8 cellular contexts compared by ENCODE assay signal in genomic region chr6:41488392-41489129, GRCh38. TPM values are rescaled to one million over a fixed set of nuclear protein-coding genes. Genes with fewer than 3 reads are reported as not detected.
DNase-seq lines count a peak whose midpoint lies in the region; ATAC-seq, FAIRE-seq and TF ChIP-seq lines count a peak whose summit lies in the region.

No MANE protein-coding gene starts in this region.

- H3K27ac ChIP-seq in astrocyte (ENCODE audit: low read depth, low read length) (peak overlapping the region; percentile 66), dorsolateral prefrontal cortex (no peak overlapping the region)

- FAIRE-seq in astrocyte (lab: Jason Lieb, UNC): no peak

- peak overlapping the region; percentile 59 for H3K9ac ChIP-seq in astrocyte (ENCODE audit: low read length)

- POLR2A ChIA-PET in Caco-2 (lab: Charles Lee): no interaction called here

- no peaks in the 10 kb centered on the region for H3K27me3 Mint-ChIP-seq in Caco-2 (ENCODE audit: insufficient read depth, unreplicated experiment)
- peaks cover 28% of the 10 kb centered on the region for H3K27me3 Mint-ChIP-seq in astrocyte (ENCODE audit: low read depth, unreplicated experiment)

- BruUV-seq in Caco-2 (replicated peaks; lab: Mats Ljungman, UMichigan): no TSS peak

- intact Hi-C loops in Caco-2 (cut with micrococcal nuclease; ENCODE audit: unreplicated experiment): no loop called here
- intact Hi-C loops in dorsolateral prefrontal cortex (cut with DNase I): no loop called here

- H3K4me1 ChIP-seq in Caco-2: peaks cover 25% of the 10 kb centered on the region
- H3K4me1 ChIP-seq in astrocyte (ENCODE audit: insufficient read depth, low read length): peaks cover 24% of the 10 kb centered on the region

- DNase-seq in Caco-2: no peak
- peak; percentile 91 for DNase-seq in astrocyte (ENCODE audit: low read depth)
- peak; percentile 55 for DNase-seq in myocyte (ENCODE audit: low read depth)
- DNase-seq in HPDE6-E6E7 (ENCODE audit: extremely low spot score): no peak
- no peak for DNase-seq in dorsolateral prefrontal cortex
- DNase-seq in SIG-M5 (lab: John Stamatoyannopoulos, UW): no peak

- peak overlapping the region; percentile 11 for H3K27ac Mint-ChIP-seq in Caco-2 (ENCODE audit: unreplicated experiment)
- H3K27ac Mint-ChIP-seq in astrocyte (ENCODE audit: unreplicated experiment): peak overlapping the region; percentile 22

- H3K27me3 ChIP-seq in Caco-2 (replicated peaks; ENCODE audit: control insufficient read depth, insufficient read depth, low read length): no peaks in the 10 kb centered on the region
- H3K27me3 ChIP-seq in astrocyte (ENCODE audit: insufficient read depth, low read length): peaks cover 3% of the 10 kb centered on the region
- peaks cover 0 to 4% (median 0%) of the 10 kb centered on the region in 45 donors for H3K27me3 ChIP-seq in dorsolateral prefrontal cortex

- peak overlapping the region; percentile 83 for H3K4me2 ChIP-seq in astrocyte (ENCODE audit: low read length)

- H3K4me3 ChIP-seq in Caco-2 (ENCODE audit: low read depth, low read length): no peak overlapping the region
- no peak overlapping the region for H3K4me3 ChIP-seq in astrocyte (ENCODE audit: insufficient read depth, low read depth, low read length)
- no peak overlapping the region for H3K4me3 ChIP-seq in dorsolateral prefrontal cortex

- CTCF ChIA-PET in Caco-2 (lab: Charles Lee): no interaction called here

- ATAC-seq in HG02642 (IDR thresholded peaks at IDR 0.05; ENCODE audit: poor library complexity, unreplicated experiment): peak; percentile 48
- no peak for ATAC-seq in GM21360 (IDR thresholded peaks at IDR 0.05; ENCODE audit: unreplicated experiment)

- H3K4me3 Mint-ChIP-seq in Caco-2 (ENCODE audit: unreplicated experiment): no peak overlapping the region
- H3K4me3 Mint-ChIP-seq in astrocyte (ENCODE audit: unreplicated experiment): no peak overlapping the region

- H3K79me2 ChIP-seq in astrocyte (ENCODE audit: insufficient read depth, low read length): no peaks in the 10 kb centered on the region

- H3K36me3 ChIP-seq in Caco-2 (ENCODE audit: control insufficient read depth, insufficient read depth, low read length) (no peaks in the 10 kb centered on the region), astrocyte (ENCODE audit: insufficient read depth, low read length) (no peaks in the 10 kb centered on the region)

- no peaks in the 10 kb centered on the region for H3K9me3 ChIP-seq in Caco-2
- H3K9me3 ChIP-seq in astrocyte (ENCODE audit: insufficient read depth, low read depth, low read length): no peaks in the 10 kb centered on the region

- H4K20me1 ChIP-seq in astrocyte (ENCODE audit: insufficient read depth, low read length): no peaks in the 10 kb centered on the region

- TF ChIP-seq CTCF in Caco-2 (IDR thresholded peaks at IDR 0.05; ENCODE audit: insufficient read depth in 1 of 2, low read depth in 1 of 2, low read length in 1 of 2, severe bottlenecking in 1 of 2, unreplicated experiment in 1 of 2) (no peak), astrocyte (IDR thresholded peaks at IDR 0.05; ENCODE audit: insufficient read depth, low read depth, low read length) (no peak), dorsolateral prefrontal cortex (IDR thresholded peaks at IDR 0.05 in 54 of 56, conservative IDR thresholded peaks at IDR 0.05 in 2 of 56; ENCODE audit: low read depth in 1 of 56, partially characterized antibody in 56 of 56) (no peak)

- peak overlapping the region; percentile 44 for H2AFZ ChIP-seq in astrocyte (ENCODE audit: low read depth, low read length)

- no peaks in the 10 kb centered on the region for H3K9me3 Mint-ChIP-seq in Caco-2 (ENCODE audit: unreplicated experiment)
- peaks cover 5% of the 10 kb centered on the region for H3K9me3 Mint-ChIP-seq in astrocyte (ENCODE audit: unreplicated experiment)

- H3K4me1 Mint-ChIP-seq in Caco-2 (ENCODE audit: low read depth, unreplicated experiment): peaks cover 33% of the 10 kb centered on the region
- peaks cover 20% of the 10 kb centered on the region for H3K4me1 Mint-ChIP-seq in astrocyte (ENCODE audit: low read depth, unreplicated experiment)

- H3K36me3 Mint-ChIP-seq in Caco-2 (ENCODE audit: insufficient read depth, unreplicated experiment) (peaks cover 5% of the 10 kb centered on the region), astrocyte (ENCODE audit: low read depth, unreplicated experiment) (peaks cover 2% of the 10 kb centered on the region)

RNA-seq across cellular contexts. Expression of gene FOXP4, which starts 57.6 kb away (rescaled TPM):
- total RNA-seq in Caco-2 (2022): 108 and 117 TPM in 2 replicates
- 41.9 and 43.7 TPM in 2 replicates for total RNA-seq in astrocyte
- total RNA-seq in myocyte: 3.1 and 7.1 TPM in 2 replicates
- polyA plus RNA-seq in myocyte (2012): 10.8 TPM
- total RNA-seq in dorsolateral prefrontal cortex: 10 to 100 TPM; 19.2 to 35.8 (median 25.0) TPM

Comparison
In these comparisons a context has a peak if more than half of its experiments do, and no peak if none do; other contexts are left out.
1. DNase-seq: peak in astrocyte (single experiment) and myocyte (single experiment); none in Caco-2 (0 of 2), HPDE6-E6E7 (single experiment), dorsolateral prefrontal cortex (0 of 10) and SIG-M5 (single experiment).